Comparison of ENCODE assay signal across 11 cellular contexts in genomic region chr16:51994597-51994996, GRCh38.
DNase-seq lines count a peak whose midpoint lies in the region; ATAC-seq and TF ChIP-seq lines count a peak whose summit lies in the region.
"Had no signal": no experiment of that assay in that cellular context is flagged by ENCODE, and none has a peak within 500 bp of the region (broad histone marks: within the 10 kb centered on the region; RNA-seq: fewer than 3 reads in every experiment).

No MANE protein-coding gene starts in this region.

- in situ Hi-C loops in SK-MEL-5 (cut with HindIII; ENCODE audit: low pct_unique_long_range_greater_than_20kb, low sequenced_read_pairs) = no loop called here

- 66 to 74% methylated on average over 8 of the region's 8 CpGs for WGBS in testis, 2 donors

- no peak overlapping the region for H3K4me3 ChIP-seq in testis

- no peaks in the 10 kb centered on the region for H3K9me3 ChIP-seq in testis

- peak; percentile 3 for DNase-seq in EL
- peak; percentile 38 for DNase-seq in NCI-H187 treated with DMSO at 0.1 percent for 48 hours (lab: John Stamatoyannopoulos, UW)
- peak; percentile 16 for DNase-seq in SK-MEL-5 (ENCODE audit: low read depth, low spot score)
- peak; percentile 96 for DNase-seq in mucosa of gallbladder (ENCODE audit: low spot score)
- DNase-seq in testis = no peak
- DNase-seq in NAMALWA (ENCODE audit: low spot score) = no peak
- DNase-seq: activated naive CD4-positive, alpha-beta T cell treated with anti-CD3 and anti-CD28 coated beads for 36 hours; DND-41 had no signal

- intact Hi-C loops in testis (cut with DNase I; ENCODE audit: low total_unique reads) = no loop called here

- TF ChIP-seq CTCF in testis (IDR thresholded peaks at IDR 0.05) = no peak

- ATAC-seq in HG03097 (IDR thresholded peaks at IDR 0.05; ENCODE audit: low FRiP score, unreplicated experiment) (no peak), HG02852 (IDR thresholded peaks at IDR 0.05; ENCODE audit: unreplicated experiment) (no peak)
- ATAC-seq: stimulated activated memory B cell treated with anti-CD40 and anti-IgM and Interleukin-4, amounts not matched to agents 10 μg/mL and 1 μg/mL and 100 μg/mL, for 72 hours had no signal

- TF ChIP-seq POLR2A in testis (IDR thresholded peaks at IDR 0.05) = no peak

- H3K4me1 ChIP-seq in testis = no peaks in the 10 kb centered on the region

- H3K27ac ChIP-seq in testis = no peak overlapping the region

- H3K27me3 ChIP-seq in testis = no peaks in the 10 kb centered on the region

- H3K36me3 ChIP-seq in testis (ENCODE audit: low read depth, missing control alignments) = no peaks in the 10 kb centered on the region

Comparison
In these comparisons a context has a peak if more than half of its experiments do, and no peak if none do; other contexts are left out.
1. DNase-seq: peak in EL (single experiment), NCI-H187 treated with DMSO at 0.1 percent for 48 hours (single experiment), SK-MEL-5 (single experiment) and mucosa of gallbladder (single experiment); none in testis (single experiment) and NAMALWA (single experiment).